In genomic region chr6:36548401-36548743, GRCh38 we compare ENCODE assay signal across 19 cellular contexts. TPM values are rescaled to one million over a fixed set of nuclear protein-coding genes. Genes with fewer than 3 reads are reported as not detected.
DNase-seq lines count a peak whose midpoint lies in the region; ATAC-seq and TF ChIP-seq lines count a peak whose summit lies in the region.
"Had no signal": no experiment of that assay in that cellular context is flagged by ENCODE, and none has a peak within 500 bp of the region (broad histone marks: within the 10 kb centered on the region; RNA-seq: fewer than 3 reads in every experiment).

No MANE protein-coding gene starts in this region.

- no peaks in the 10 kb centered on the region for H3K9me3 Mint-ChIP-seq in activated CD4-positive, alpha-beta T cell treated with anti-CD3 and anti-CD28 coated beads, Interleukin-2, amount 10 ng/mL, durations not matched to agents 7 days and 5 days
- no peaks in the 10 kb centered on the region for H3K9me3 Mint-ChIP-seq in chondrocyte (ENCODE audit: low read depth)
- H3K9me3 Mint-ChIP-seq in stimulated activated effector memory CD8-positive, alpha-beta T cell treated with anti-CD3 and anti-CD28 coated beads, Interleukin-12 subunit alpha, Interleukin-12 subunit beta, amount 100 ng/mL, for 72 hours = no peaks in the 10 kb centered on the region
- H3K9me3 Mint-ChIP-seq: activated T-helper 2 cell treated with anti-CD3 and anti-CD28 coated beads, Interferon-gamma antibody, Interleukin-2, Interleukin-4, amounts not matched to agents 10 μg/mL and 5 μg/mL and 100 μg/mL, durations not matched to agents 14 hours and 24 hours and 36 hours had no signal

- no peak for ATAC-seq in stimulated activated effector memory CD8-positive, alpha-beta T cell treated with anti-CD3 and anti-CD28 coated beads, Interleukin-12 subunit alpha, Interleukin-12 subunit beta, amount 100 ng/mL, for 72 hours
- no peak for ATAC-seq in GM19023 (IDR thresholded peaks at IDR 0.05; ENCODE audit: unreplicated experiment)
- ATAC-seq: left ventricle myocardium superior, upper lobe of right lung had no signal

- H3K27ac ChIP-seq in OCI-LY3 (ENCODE audit: low read length) = no peak overlapping the region
- H3K27ac ChIP-seq: PC-9, upper lobe of right lung had no signal

- H3K27me3 ChIP-seq in OCI-LY3 (ENCODE audit: low read depth, low read length) = no peaks in the 10 kb centered on the region
- H3K27me3 ChIP-seq: breast epithelium, right atrium auricular region, upper lobe of right lung had no signal

- H3K27me3 Mint-ChIP-seq in activated CD4-positive, alpha-beta T cell treated with anti-CD3 and anti-CD28 coated beads, Interleukin-2, amount 10 ng/mL, durations not matched to agents 7 days and 5 days = no peaks in the 10 kb centered on the region
- no peaks in the 10 kb centered on the region for H3K27me3 Mint-ChIP-seq in chondrocyte (ENCODE audit: low read depth)

- CTCF ChIA-PET in activated CD4-positive, alpha-beta T cell treated with anti-CD3 and anti-CD28 coated beads, Interleukin-2, amount 10 ng/mL, durations not matched to agents 7 days and 5 days (lab: Charles Lee) = interaction anchor here (0.9 to 1.3 kb wide), 3 partner anchors 27 to 130 kb away, joined by 3 read pairs; no protein-coding TSS in a partner anchor

- TF ChIP-seq CTCF in OCI-LY3 (IDR thresholded peaks at IDR 0.05; ENCODE audit: low read depth, low read length) (no peak), chondrocyte (IDR thresholded peaks at IDR 0.05) (no peak)

- peaks cover 23% of the 10 kb centered on the region for H3K36me3 Mint-ChIP-seq in activated CD4-positive, alpha-beta T cell treated with anti-CD3 and anti-CD28 coated beads, Interleukin-2, amount 10 ng/mL, durations not matched to agents 7 days and 5 days (ENCODE audit: low read depth)
- no peaks in the 10 kb centered on the region for H3K36me3 Mint-ChIP-seq in chondrocyte (ENCODE audit: low read depth)
- H3K36me3 Mint-ChIP-seq in stimulated activated effector memory CD8-positive, alpha-beta T cell treated with anti-CD3 and anti-CD28 coated beads, Interleukin-12 subunit alpha, Interleukin-12 subunit beta, amount 100 ng/mL, for 72 hours = peaks cover 14% of the 10 kb centered on the region

- POLR2A ChIA-PET in activated CD4-positive, alpha-beta T cell treated with anti-CD3 and anti-CD28 coated beads, Interleukin-2, amount 10 ng/mL, durations not matched to agents 7 days and 5 days (lab: Charles Lee) = interaction anchor here (0.6 kb wide), 1 partner anchor 646 kb away, joined by 5 read pairs; no protein-coding TSS in a partner anchor

- no peaks in the 10 kb centered on the region for H3K9me3 ChIP-seq in OCI-LY3 (ENCODE audit: insufficient read depth, low read length)
- H3K9me3 ChIP-seq: breast epithelium, right atrium auricular region, upper lobe of right lung had no signal

- H3K4me1 Mint-ChIP-seq in activated CD4-positive, alpha-beta T cell treated with anti-CD3 and anti-CD28 coated beads, Interleukin-2, amount 10 ng/mL, durations not matched to agents 7 days and 5 days = peaks cover 36% of the 10 kb centered on the region
- peaks cover 28% of the 10 kb centered on the region for H3K4me1 Mint-ChIP-seq in chondrocyte (ENCODE audit: low read depth)
- H3K4me1 Mint-ChIP-seq in stimulated activated effector memory CD8-positive, alpha-beta T cell treated with anti-CD3 and anti-CD28 coated beads, Interleukin-12 subunit alpha, Interleukin-12 subunit beta, amount 100 ng/mL, for 72 hours = peaks cover 21% of the 10 kb centered on the region

- H3K9ac ChIP-seq in OCI-LY3 (ENCODE audit: low read length) = no peak overlapping the region

- H3K79me2 ChIP-seq in OCI-LY3 (ENCODE audit: low read length) = peaks cover 17% of the 10 kb centered on the region

- no peak overlapping the region for H3K4me2 ChIP-seq in OCI-LY3 (ENCODE audit: low read length)

- H3K27ac Mint-ChIP-seq in activated CD4-positive, alpha-beta T cell treated with anti-CD3 and anti-CD28 coated beads, Interleukin-2, amount 10 ng/mL, durations not matched to agents 7 days and 5 days = peak overlapping the region; percentile 56
- H3K27ac Mint-ChIP-seq in chondrocyte (ENCODE audit: unreplicated experiment) = no peak overlapping the region
- peak overlapping the region; percentile 97 for H3K27ac Mint-ChIP-seq in stimulated activated effector memory CD8-positive, alpha-beta T cell treated with anti-CD3 and anti-CD28 coated beads, Interleukin-12 subunit alpha, Interleukin-12 subunit beta, amount 100 ng/mL, for 72 hours

- H3K4me3 ChIP-seq in OCI-LY3 (ENCODE audit: low read length) = no peak overlapping the region
- H3K4me3 ChIP-seq: PC-9, right atrium auricular region had no signal

- H2AFZ ChIP-seq in OCI-LY3 (ENCODE audit: low read depth, low read length) = peak overlapping the region; percentile 88
- H2AFZ ChIP-seq: PC-9 had no signal

- H3K36me3 ChIP-seq in OCI-LY3 (replicated peaks; ENCODE audit: low read depth, low read length) = no peaks in the 10 kb centered on the region
- H3K36me3 ChIP-seq: breast epithelium, right atrium auricular region, upper lobe of right lung had no signal

- H4K20me1 ChIP-seq in OCI-LY3 (ENCODE audit: insufficient read depth, low read length) = no peaks in the 10 kb centered on the region

- H3K4me3 Mint-ChIP-seq in activated CD4-positive, alpha-beta T cell treated with anti-CD3 and anti-CD28 coated beads, Interleukin-2, amount 10 ng/mL, durations not matched to agents 7 days and 5 days = no peak overlapping the region
- no peak overlapping the region for H3K4me3 Mint-ChIP-seq in chondrocyte (ENCODE audit: unreplicated experiment)
- peak overlapping the region; percentile 97 for H3K4me3 Mint-ChIP-seq in stimulated activated effector memory CD8-positive, alpha-beta T cell treated with anti-CD3 and anti-CD28 coated beads, Interleukin-12 subunit alpha, Interleukin-12 subunit beta, amount 100 ng/mL, for 72 hours

- H3K4me1 ChIP-seq in OCI-LY3 (ENCODE audit: low read length) = peaks cover 22% of the 10 kb centered on the region

- no peak for DNase-seq in activated CD4-positive, alpha-beta T cell treated with anti-CD3 and anti-CD28 coated beads, Interleukin-2, amount 10 ng/mL, durations not matched to agents 7 days and 5 days
- no peak for DNase-seq in activated CD4-positive, alpha-beta T cell treated with anti-CD3 and anti-CD28 coated beads for 48 hours
- DNase-seq in chondrocyte (ENCODE audit: low spot score) = peak; percentile 32
- no peak for DNase-seq in stimulated activated effector memory CD8-positive, alpha-beta T cell treated with anti-CD3 and anti-CD28 coated beads, Interleukin-12 subunit alpha, Interleukin-12 subunit beta, amount 100 ng/mL, for 72 hours (ENCODE audit: low spot score in 2 of 2)
- no peak for DNase-seq in stimulated activated CD4-positive, alpha-beta T cell treated with anti-CD3 and anti-CD28 coated beads, Interleukin-1b, Interleukin-23, amount 100 ng/mL, for 48 hours
- no peak for DNase-seq in NCI-H1436 treated with DMSO at 0.1 percent for 48 hours (lab: John Stamatoyannopoulos, UW)
- DNase-seq: activated CD4-positive, CD25-positive, alpha-beta regulatory T cell; Calu3; effector CD4-positive, alpha-beta T cell; left ventricle myocardium superior; NCI-H1105; NCI-H226; PC-9; upper lobe of right lung had no signal

RNA-seq across cellular contexts. Expression of gene STK38, which starts 1.1 kb away (rescaled TPM):
- total RNA-seq in activated CD4-positive, alpha-beta T cell treated with anti-CD3 and anti-CD28 coated beads, Interleukin-2, amount 10 ng/mL, durations not matched to agents 7 days and 5 days = 100 to 1,000 TPM in 1 of 2 experiments, 10 to 100 TPM in 1; 99.1 to 114 TPM
- 60.4 to 65.1 TPM (median 63.2 TPM) in 3 replicates for total RNA-seq in chondrocyte

RNA-seq across cellular contexts. Expression of gene SRSF3, which starts 45.8 kb away (rescaled TPM):
- total RNA-seq in activated CD4-positive, alpha-beta T cell treated with anti-CD3 and anti-CD28 coated beads, Interleukin-2, amount 10 ng/mL, durations not matched to agents 7 days and 5 days = 100 to 1,000 TPM; 394 to 441 TPM
- total RNA-seq in chondrocyte = 180 to 233 TPM (median 191 TPM) in 3 replicates
